8 cellular contexts compared by ENCODE assay signal in the genomic region with DNA sequence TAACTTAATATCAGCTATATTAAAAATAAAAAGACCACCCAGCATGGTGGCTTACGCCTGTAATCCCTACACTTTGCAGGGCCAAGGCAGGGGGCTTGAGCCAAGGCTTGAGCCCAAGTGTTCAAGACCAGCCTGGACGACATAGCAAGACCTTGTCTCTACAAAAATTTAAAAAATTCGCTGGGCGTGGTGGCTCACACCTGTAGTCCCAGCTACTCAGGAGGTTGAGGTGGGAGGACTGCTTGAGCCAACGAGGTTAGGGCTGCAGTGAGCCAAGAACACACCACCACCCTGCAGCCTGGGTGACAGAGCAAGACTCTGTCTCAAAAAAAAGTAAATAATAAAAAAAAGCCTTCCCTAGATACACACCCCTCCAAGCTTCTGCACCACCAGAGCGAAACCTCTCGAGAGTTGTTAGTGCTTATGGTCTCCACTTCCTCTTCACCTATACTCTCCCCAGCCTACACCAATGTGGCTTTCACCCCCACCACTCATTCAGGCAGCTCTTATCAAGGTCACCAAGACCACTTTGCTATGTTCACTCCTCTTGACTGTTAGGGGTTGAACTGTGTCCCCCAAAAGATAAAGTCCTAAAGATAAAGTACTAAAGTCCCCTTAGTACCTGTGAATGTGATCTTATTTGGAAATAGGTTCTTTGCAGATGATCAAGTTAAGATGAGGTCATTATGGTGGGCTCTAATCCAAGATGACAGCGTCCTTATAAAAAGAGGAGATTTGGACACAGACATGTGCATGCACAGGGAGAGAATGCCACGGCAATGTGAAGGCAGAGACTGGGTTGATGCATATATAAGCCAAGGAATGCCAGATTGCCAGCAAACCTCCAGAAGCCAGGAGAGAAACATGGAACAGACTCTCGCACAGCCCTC. TPM values are rescaled to one million over a fixed set of nuclear protein-coding genes. Genes with fewer than 3 reads are reported as not detected.
DNase-seq lines count a peak whose midpoint lies in the region; ATAC-seq and TF ChIP-seq lines count a peak whose summit lies in the region.

No MANE protein-coding gene starts in this region.

- H3K4me2 ChIP-seq in PC-9 = peak overlapping the region; percentile 86

- no peaks in the 10 kb centered on the region for H4K20me1 ChIP-seq in PC-9 (ENCODE audit: insufficient read depth)

- H3K27ac ChIP-seq in PC-9 = peak overlapping the region; percentile 98

- H3K9me3 ChIP-seq in PC-9 (ENCODE audit: insufficient read depth, low read depth) = no peaks in the 10 kb centered on the region

- H3K4me1 Mint-ChIP-seq in stimulated activated naive B cell treated with anti-CD40 and anti-IgM and Interleukin-4, amounts not matched to agents 10 μg/mL and 1 μg/mL and 100 μg/mL, for 72 hours = peaks cover 36 to 65% of the 10 kb centered on the region in 2 donors

- intact Hi-C loops in PC-9 (cut with micrococcal nuclease; ENCODE audit: unreplicated experiment) = loop anchor here (1.0 kb wide), 1 partner anchor 7 kb away; the partner anchor contains the start of gene PPP1R15B

- DNase-seq in PC-9 = peak; percentile 35 to 67
- peak; percentile 41 for DNase-seq in fibroblast of pulmonary artery (ENCODE audit: low read depth)
- DNase-seq in stimulated activated naive B cell treated with anti-CD40 and anti-IgM and Interleukin-4, amounts not matched to agents 10 μg/mL and 1 μg/mL and 100 μg/mL, for 72 hours = no peak
- no peak for DNase-seq in stimulated activated CD4-positive, alpha-beta T cell treated with anti-CD3 and anti-CD28 coated beads, Interleukin-4, amount 100 ng/mL, for 4 hours
- no peak for DNase-seq in NCI-H1436 (lab: John Stamatoyannopoulos, UW)

- peak; percentile 57 for ATAC-seq in GM21423 (IDR thresholded peaks at IDR 0.05; ENCODE audit: unreplicated experiment)
- peak; percentile 75 to 88 for ATAC-seq in stimulated activated naive B cell treated with anti-CD40 and anti-IgM and Interleukin-4, amounts not matched to agents 10 μg/mL and 1 μg/mL and 100 μg/mL, for 72 hours (replicated peaks)
- ATAC-seq in GM21786 (IDR thresholded peaks at IDR 0.05; ENCODE audit: unreplicated experiment) = no peak
- no peak for ATAC-seq in GM21367 (IDR thresholded peaks at IDR 0.05; ENCODE audit: unreplicated experiment)

- POLR2A ChIA-PET in PC-9 (lab: Charles Lee; ENCODE audit: unreplicated experiment) = interaction anchor here (0.6 to 1.3 kb wide), 4 partner anchors 13 to 98 kb away, joined by 4 to 16 read pairs (median 7); partner anchors contain the start of gene MDM4

- H3K27ac Mint-ChIP-seq in stimulated activated naive B cell treated with anti-CD40 and anti-IgM and Interleukin-4, amounts not matched to agents 10 μg/mL and 1 μg/mL and 100 μg/mL, for 72 hours = peak overlapping the region; percentile 87

- peaks cover 62% of the 10 kb centered on the region for H3F3A ChIP-seq in PC-9 (ENCODE audit: insufficient read depth, low read depth)

- peaks cover 70% of the 10 kb centered on the region for H3K4me1 ChIP-seq in PC-9 (replicated peaks; ENCODE audit: insufficient read depth)

- peaks cover 5% of the 10 kb centered on the region; the same call in 1 of the 2 replicates for H3K36me3 ChIP-seq in PC-9 (ENCODE audit: low read depth)

- TF ChIP-seq CTCF in PC-9 (conservative IDR thresholded peaks at IDR 0.05) (no peak), fibroblast of pulmonary artery (IDR thresholded peaks at IDR 0.05; ENCODE audit: low read length, missing control alignments) (no peak)

- CTCF ChIA-PET in PC-9 (lab: Charles Lee) = interaction anchor here (0.6 to 1.0 kb wide), 2 partner anchors 21 to 25 kb away, joined by 3 read pairs; no protein-coding TSS in a partner anchor

- peak overlapping the region; percentile 51; the same call in 1 of the 2 replicates for H3K4me3 ChIP-seq in PC-9
- H3K4me3 ChIP-seq in fibroblast of pulmonary artery (replicated peaks; ENCODE audit: low read depth, low read length) = no peak overlapping the region

- H3K36me3 Mint-ChIP-seq in stimulated activated naive B cell treated with anti-CD40 and anti-IgM and Interleukin-4, amounts not matched to agents 10 μg/mL and 1 μg/mL and 100 μg/mL, for 72 hours = peaks cover 12 to 42% of the 10 kb centered on the region in 2 donors

- H3K9me2 ChIP-seq in PC-9 (ENCODE audit: insufficient read depth) = no peaks in the 10 kb centered on the region

- H3K27me3 Mint-ChIP-seq in stimulated activated naive B cell treated with anti-CD40 and anti-IgM and Interleukin-4, amounts not matched to agents 10 μg/mL and 1 μg/mL and 100 μg/mL, for 72 hours = no peaks in the 10 kb centered on the region

- peaks cover 17% of the 10 kb centered on the region for H3K79me2 ChIP-seq in PC-9 (ENCODE audit: low read depth)

- H3K9me3 Mint-ChIP-seq in stimulated activated naive B cell treated with anti-CD40 and anti-IgM and Interleukin-4, amounts not matched to agents 10 μg/mL and 1 μg/mL and 100 μg/mL, for 72 hours = no peaks in the 10 kb centered on the region

- no peak overlapping the region for H2AFZ ChIP-seq in PC-9

- BruUV-seq in PC-9 (replicated peaks; lab: Mats Ljungman, UMichigan) = no TSS peak

- H3K4me3 Mint-ChIP-seq in stimulated activated naive B cell treated with anti-CD40 and anti-IgM and Interleukin-4, amounts not matched to agents 10 μg/mL and 1 μg/mL and 100 μg/mL, for 72 hours = peak overlapping the region; percentile 24 to 48

- no peaks in the 10 kb centered on the region for H3K27me3 ChIP-seq in PC-9 (ENCODE audit: insufficient read depth, low read depth)

RNA-seq across cellular contexts. Expression of gene PPP1R15B, which starts 6.8 kb away (rescaled TPM):
- 37.3 and 40.9 TPM in 2 replicates for total RNA-seq in PC-9 (2021)

RNA-seq across cellular contexts. Expression of gene PLEKHA6, which starts 58.7 kb away (rescaled TPM):
- total RNA-seq in PC-9 (2021) = 52.0 and 53.1 TPM in 2 replicates

Comparison
In these comparisons a context has a peak if more than half of its experiments do, and no peak if none do; other contexts are left out.
1. ATAC-seq: peak in GM21423 (single experiment) and stimulated activated naive B cell treated with anti-CD40 and anti-IgM and Interleukin-4, amounts not matched to agents 10 μg/mL and 1 μg/mL and 100 μg/mL, for 72 hours (2 of 2); none in GM21786 (single experiment) and GM21367 (single experiment).
2. DNase-seq: peak in PC-9 (2 of 2) and fibroblast of pulmonary artery (single experiment); none in stimulated activated naive B cell treated with anti-CD40 and anti-IgM and Interleukin-4, amounts not matched to agents 10 μg/mL and 1 μg/mL and 100 μg/mL, for 72 hours (single experiment), stimulated activated CD4-positive, alpha-beta T cell treated with anti-CD3 and anti-CD28 coated beads, Interleukin-4, amount 100 ng/mL, for 4 hours (0 of 2) and NCI-H1436 (single experiment).